ENCODE assay signal across 9 cellular contexts in genomic region chr15:59315914-59316428, GRCh38. TPM values are rescaled to one million over a fixed set of nuclear protein-coding genes. Genes with fewer than 3 reads are reported as not detected.
DNase-seq lines count a peak whose midpoint lies in the region; TF ChIP-seq lines count a peak whose summit lies in the region.
"Had no signal": no experiment of that assay in that cellular context is flagged by ENCODE, and none has a peak within 500 bp of the region (broad histone marks: within the 10 kb centered on the region; RNA-seq: fewer than 3 reads in every experiment).

No MANE protein-coding gene starts in this region.

- H3K27me3 ChIP-seq in smooth muscle cell (ENCODE audit: low read depth) (no peaks in the 10 kb centered on the region), suprapubic skin (no peaks in the 10 kb centered on the region)

- H3K36me3 ChIP-seq in smooth muscle cell (ENCODE audit: low read depth), result no peaks in the 10 kb centered on the region
- no peaks in the 10 kb centered on the region for H3K36me3 ChIP-seq in suprapubic skin

- H2AFZ ChIP-seq in smooth muscle cell (ENCODE audit: low read depth), result no peak overlapping the region

- H3K4me3 ChIP-seq in epithelial cell of esophagus (ENCODE audit: low read length), result no peak overlapping the region
- H3K4me3 ChIP-seq in smooth muscle cell, result no peak overlapping the region
- H3K4me3 ChIP-seq in suprapubic skin, result no peak overlapping the region

- H3K9me3 ChIP-seq in smooth muscle cell (replicated peaks; ENCODE audit: low read depth) (no peaks in the 10 kb centered on the region), suprapubic skin (no peaks in the 10 kb centered on the region)

- H3K27ac ChIP-seq in smooth muscle cell (ENCODE audit: low read depth), result peak overlapping the region; percentile 0
- no peak overlapping the region for H3K27ac ChIP-seq in suprapubic skin

- no peak overlapping the region for H3K9ac ChIP-seq in smooth muscle cell (ENCODE audit: low read depth)

- H4K20me1 ChIP-seq in smooth muscle cell (ENCODE audit: low read depth), result peaks cover 87% of the 10 kb centered on the region

- H3K4me2 ChIP-seq in smooth muscle cell, result no peak overlapping the region

- no peak for TF ChIP-seq EP300 in suprapubic skin (IDR thresholded peaks at IDR 0.05)

- WGBS in smooth muscle cell (ENCODE audit: low lambda C conversion rate), result 67% methylated on average over 6 of the region's 6 CpGs
- 58% methylated on average over 6 of the region's 6 CpGs for WGBS in suprapubic skin

- H3K79me2 ChIP-seq in smooth muscle cell (ENCODE audit: low read depth), result peaks cover 61% of the 10 kb centered on the region

- no peak for TF ChIP-seq POLR2A in suprapubic skin (IDR thresholded peaks at IDR 0.05)

- no peak for TF ChIP-seq CTCF in epithelial cell of esophagus (IDR thresholded peaks at IDR 0.05; ENCODE audit: insufficient read depth, low read depth, low read length, missing control alignments)
- no peak for TF ChIP-seq CTCF in smooth muscle cell (IDR thresholded peaks at IDR 0.05; ENCODE audit: borderline replicate concordance, insufficient read depth, poor library complexity, severe bottlenecking)
- TF ChIP-seq CTCF in suprapubic skin (IDR thresholded peaks at IDR 0.05), result no peak

- no peaks in the 10 kb centered on the region for H3K4me1 ChIP-seq in smooth muscle cell (ENCODE audit: low read depth)
- peaks cover 34% of the 10 kb centered on the region for H3K4me1 ChIP-seq in suprapubic skin

- no peaks in the 10 kb centered on the region for H3F3A ChIP-seq in smooth muscle cell (ENCODE audit: low read depth)

- DNase-seq in NCI-H2107 treated with DMSO at 0.1 percent for 48 hours (lab: John Stamatoyannopoulos, UW; ENCODE audit: unreplicated experiment) (peak; percentile 14), NCI-H2107 (lab: John Stamatoyannopoulos, UW) (no peak), NCI-H446 treated with DMSO at 0.1 percent for 48 hours (lab: John Stamatoyannopoulos, UW) (peak; percentile 3), epithelial cell of esophagus (ENCODE audit: low read depth) (peak; percentile 52), smooth muscle cell (lab: John Stamatoyannopoulos, UW; ENCODE audit: unreplicated experiment) (no peak), NCI-H526 treated with DMSO at 0.1 percent for 48 hours (lab: John Stamatoyannopoulos, UW) (no peak), NCI-H146 (lab: John Stamatoyannopoulos, UW) (no peak), suprapubic skin (ENCODE audit: low spot score in 2 of 2) (no peak)
- DNase-seq: naive thymus-derived CD4-positive, alpha-beta T cell had no signal

RNA-seq across cellular contexts. Expression of gene MYO1E, which starts 56.7 kb away (rescaled TPM):
- total RNA-seq in smooth muscle cell, result 50.0 and 68.6 TPM in 2 replicates
- polyA plus RNA-seq in smooth muscle cell, result 54.5 and 69.6 TPM in 2 replicates
- total RNA-seq in suprapubic skin, result 100 to 1,000 TPM in 3 of 4 donors, 10 to 100 TPM in 1; 79.7 to 171 (median 144) TPM
- polyA plus RNA-seq: naive thymus-derived CD4-positive, alpha-beta T cell had no signal

Comparison
In these comparisons a context has a peak if more than half of its experiments do, and no peak if none do; other contexts are left out.
1. DNase-seq: peak in NCI-H2107 treated with DMSO at 0.1 percent for 48 hours (single experiment), NCI-H446 treated with DMSO at 0.1 percent for 48 hours (single experiment) and epithelial cell of esophagus (single experiment); none in NCI-H2107 (single experiment), smooth muscle cell (single experiment), NCI-H526 treated with DMSO at 0.1 percent for 48 hours (single experiment), NCI-H146 (single experiment) and suprapubic skin (0 of 2).